In the genomic region with DNA sequence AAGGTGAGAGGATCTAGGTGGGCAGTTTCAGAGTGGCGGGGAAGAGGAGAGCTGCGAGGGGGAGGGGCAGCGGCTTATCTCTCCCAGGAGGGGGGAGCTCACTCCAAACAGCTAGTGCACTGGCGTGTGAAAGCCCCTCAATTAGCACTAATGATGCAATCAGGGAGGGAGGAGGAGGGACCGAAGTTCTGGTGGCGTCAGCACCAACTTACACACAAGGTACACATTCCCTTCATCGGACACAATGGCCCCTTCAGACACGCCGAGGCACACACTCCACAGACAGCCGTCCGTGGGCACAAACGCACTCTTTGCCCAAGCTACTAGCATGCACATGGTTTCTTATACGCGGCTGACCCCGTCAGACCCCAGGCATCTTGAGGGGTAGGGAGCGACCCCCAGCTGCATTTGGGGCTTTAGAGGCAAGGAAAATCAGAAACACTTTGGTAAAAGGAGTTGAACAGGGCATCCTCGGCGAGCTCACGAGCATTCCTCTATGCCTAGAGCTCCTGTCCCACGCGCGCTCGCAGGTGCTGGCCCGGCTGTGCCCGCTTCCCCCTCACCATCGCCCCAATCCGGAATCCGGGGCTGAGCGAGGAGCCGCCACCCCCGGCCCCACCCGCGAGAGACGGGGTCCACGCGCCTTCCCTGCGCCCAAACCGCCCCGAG, we compare ENCODE assay signal across 1 cellular context.
A peak's percentile ranks its signal among the peaks of the same experiment; 100 is the strongest.
TF ChIP-seq lines count a peak whose summit lies in the region.

No MANE protein-coding gene starts in this region.

TF ChIP-seq in HepG2, 621 proteins besides CTCF, POLR2A, EP300 and RAD21 (continued from another document and continues in another):
- TF ChIP-seq ZSCAN12 (CRISPR knock-in tag; IDR thresholded peaks at IDR 0.05) (no peak), ZNF83 (CRISPR knock-in tag; IDR thresholded peaks at IDR 0.05; ENCODE audit: borderline replicate concordance) (no peak), ZNF891 (CRISPR knock-in tag; IDR thresholded peaks at IDR 0.05) (no peak), PRPF4 (IDR thresholded peaks at IDR 0.05; ENCODE audit: low read depth, low read length, poor library complexity, severe bottlenecking) (no peak), THAP11 (CRISPR knock-in tag; IDR thresholded peaks at IDR 0.05) (peak; percentile 70), ZBTB20 (CRISPR knock-in tag; IDR thresholded peaks at IDR 0.05; ENCODE audit: borderline replicate concordance, low read depth) (no peak), ZNF562 (CRISPR knock-in tag; IDR thresholded peaks at IDR 0.05; ENCODE audit: borderline replicate concordance) (no peak), SMAD9 (CRISPR knock-in tag; IDR thresholded peaks at IDR 0.05) (no peak), REPIN1 (CRISPR knock-in tag; IDR thresholded peaks at IDR 0.05; ENCODE audit: borderline replicate concordance, low read depth) (peak; percentile 63), TBX2 (CRISPR knock-in tag; IDR thresholded peaks at IDR 0.05; ENCODE audit: borderline replicate concordance) (peak; percentile 74), ZNF451 (CRISPR knock-in tag; IDR thresholded peaks at IDR 0.05) (no peak), JDP2 (CRISPR knock-in tag; IDR thresholded peaks at IDR 0.05; ENCODE audit: borderline replicate concordance) (no peak), ZNF274 (CRISPR knock-in tag; IDR thresholded peaks at IDR 0.05) (no peak), SOX5 (CRISPR knock-in tag; IDR thresholded peaks at IDR 0.05; ENCODE audit: borderline replicate concordance) (peak; percentile 56; the same call in 1 of the 2 replicates), CAMTA2 (CRISPR knock-in tag; IDR thresholded peaks at IDR 0.05; ENCODE audit: borderline replicate concordance) (no peak), ZNF362 (CRISPR knock-in tag; IDR thresholded peaks at IDR 0.05; ENCODE audit: borderline replicate concordance) (no peak), AGO1 (IDR thresholded peaks at IDR 0.05; ENCODE audit: low read depth, low read length, poor library complexity, severe bottlenecking) (no peak), THRA (CRISPR knock-in tag; IDR thresholded peaks at IDR 0.05; ENCODE audit: borderline replicate concordance) (0 out of 2 replicates have a peak, but pooled peaks have one; percentile 14), MIER2 (CRISPR knock-in tag; IDR thresholded peaks at IDR 0.05) (no peak), ELF4 (CRISPR knock-in tag; IDR thresholded peaks at IDR 0.05; ENCODE audit: borderline replicate concordance) (no peak), FOXA1 (IDR thresholded peaks at IDR 0.05) (no peak), FOXA1 (CRISPR knock-in tag; IDR thresholded peaks at IDR 0.05) (peak; percentile 57), ZNF614 (CRISPR knock-in tag; IDR thresholded peaks at IDR 0.05; ENCODE audit: borderline replicate concordance) (0 out of 2 replicates have a peak, but pooled peaks have one; percentile 58), ZNF326 (CRISPR knock-in tag; IDR thresholded peaks at IDR 0.05; ENCODE audit: borderline replicate concordance) (no peak), ZFP1 (CRISPR knock-in tag; IDR thresholded peaks at IDR 0.05) (no peak), CBX1 (IDR thresholded peaks at IDR 0.05; ENCODE audit: low read depth) (no peak), MTF2 (CRISPR knock-in tag; IDR thresholded peaks at IDR 0.05; ENCODE audit: borderline replicate concordance) (0 out of 2 replicates have a peak, but pooled peaks have one; percentile 24), ZNF253 (CRISPR knock-in tag; IDR thresholded peaks at IDR 0.05; ENCODE audit: borderline replicate concordance) (peak; percentile 64; the same call in 1 of the 2 replicates), MEF2D (CRISPR knock-in tag; IDR thresholded peaks at IDR 0.05) (no peak), HNF4A (CRISPR knock-in tag; IDR thresholded peaks at IDR 0.05) (peak; percentile 58), SOX6 (IDR thresholded peaks at IDR 0.05) (no peak), SOX6 (CRISPR knock-in tag; IDR thresholded peaks at IDR 0.05) (peak; percentile 69), PRMT3 (CRISPR knock-in tag; IDR thresholded peaks at IDR 0.05; ENCODE audit: borderline replicate concordance, low read depth) (no peak), RFXAP (CRISPR knock-in tag; IDR thresholded peaks at IDR 0.05; ENCODE audit: borderline replicate concordance) (no peak), IRF1 (CRISPR knock-in tag; IDR thresholded peaks at IDR 0.05; ENCODE audit: low read depth) (no peak), KDM3A (CRISPR knock-in tag; IDR thresholded peaks at IDR 0.05; ENCODE audit: low read depth) (no peak), TFE3 (CRISPR knock-in tag; IDR thresholded peaks at IDR 0.05) (no peak), XBP1 (CRISPR knock-in tag; IDR thresholded peaks at IDR 0.05) (no peak)
- TF ChIP-seq, protein P1, sequence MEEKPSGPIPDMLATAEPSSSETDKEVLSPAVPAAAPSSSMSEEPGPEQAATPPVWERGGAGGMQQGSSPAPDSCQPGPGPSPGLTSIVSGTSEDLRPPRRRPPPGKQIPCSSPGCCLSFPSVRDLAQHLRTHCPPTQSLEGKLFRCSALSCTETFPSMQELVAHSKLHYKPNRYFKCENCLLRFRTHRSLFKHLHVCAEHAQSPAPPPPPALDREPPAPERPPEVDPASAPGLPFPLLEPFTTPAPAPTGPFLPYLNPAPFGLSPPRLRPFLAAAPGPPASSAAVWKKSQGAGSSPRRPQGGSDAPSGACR (CRISPR knock-in tag; IDR thresholded peaks at IDR 0.05): 0 out of 2 replicates have a peak, but pooled peaks have one; percentile 54
- TF ChIP-seq, protein P2, sequence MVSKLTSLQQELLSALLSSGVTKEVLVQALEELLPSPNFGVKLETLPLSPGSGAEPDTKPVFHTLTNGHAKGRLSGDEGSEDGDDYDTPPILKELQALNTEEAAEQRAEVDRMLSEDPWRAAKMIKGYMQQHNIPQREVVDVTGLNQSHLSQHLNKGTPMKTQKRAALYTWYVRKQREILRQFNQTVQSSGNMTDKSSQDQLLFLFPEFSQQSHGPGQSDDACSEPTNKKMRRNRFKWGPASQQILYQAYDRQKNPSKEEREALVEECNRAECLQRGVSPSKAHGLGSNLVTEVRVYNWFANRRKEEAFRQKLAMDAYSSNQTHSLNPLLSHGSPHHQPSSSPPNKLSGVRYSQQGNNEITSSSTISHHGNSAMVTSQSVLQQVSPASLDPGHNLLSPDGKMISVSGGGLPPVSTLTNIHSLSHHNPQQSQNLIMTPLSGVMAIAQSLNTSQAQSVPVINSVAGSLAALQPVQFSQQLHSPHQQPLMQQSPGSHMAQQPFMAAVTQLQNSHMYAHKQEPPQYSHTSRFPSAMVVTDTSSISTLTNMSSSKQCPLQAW (CRISPR knock-in tag; IDR thresholded peaks at IDR 0.05): 0 out of 2 replicates have a peak, but pooled peaks have one; percentile 17
- TF ChIP-seq, protein P3, sequence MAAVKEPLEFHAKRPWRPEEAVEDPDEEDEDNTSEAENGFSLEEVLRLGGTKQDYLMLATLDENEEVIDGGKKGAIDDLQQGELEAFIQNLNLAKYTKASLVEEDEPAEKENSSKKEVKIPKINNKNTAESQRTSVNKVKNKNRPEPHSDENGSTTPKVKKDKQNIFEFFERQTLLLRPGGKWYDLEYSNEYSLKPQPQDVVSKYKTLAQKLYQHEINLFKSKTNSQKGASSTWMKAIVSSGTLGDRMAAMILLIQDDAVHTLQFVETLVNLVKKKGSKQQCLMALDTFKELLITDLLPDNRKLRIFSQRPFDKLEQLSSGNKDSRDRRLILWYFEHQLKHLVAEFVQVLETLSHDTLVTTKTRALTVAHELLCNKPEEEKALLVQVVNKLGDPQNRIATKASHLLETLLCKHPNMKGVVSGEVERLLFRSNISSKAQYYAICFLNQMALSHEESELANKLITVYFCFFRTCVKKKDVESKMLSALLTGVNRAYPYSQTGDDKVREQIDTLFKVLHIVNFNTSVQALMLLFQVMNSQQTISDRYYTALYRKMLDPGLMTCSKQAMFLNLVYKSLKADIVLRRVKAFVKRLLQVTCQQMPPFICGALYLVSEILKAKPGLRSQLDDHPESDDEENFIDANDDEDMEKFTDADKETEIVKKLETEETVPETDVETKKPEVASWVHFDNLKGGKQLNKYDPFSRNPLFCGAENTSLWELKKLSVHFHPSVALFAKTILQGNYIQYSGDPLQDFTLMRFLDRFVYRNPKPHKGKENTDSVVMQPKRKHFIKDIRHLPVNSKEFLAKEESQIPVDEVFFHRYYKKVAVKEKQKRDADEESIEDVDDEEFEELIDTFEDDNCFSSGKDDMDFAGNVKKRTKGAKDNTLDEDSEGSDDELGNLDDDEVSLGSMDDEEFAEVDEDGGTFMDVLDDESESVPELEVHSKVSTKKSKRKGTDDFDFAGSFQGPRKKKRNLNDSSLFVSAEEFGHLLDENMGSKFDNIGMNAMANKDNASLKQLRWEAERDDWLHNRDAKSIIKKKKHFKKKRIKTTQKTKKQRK (IDR thresholded peaks at IDR 0.05; ENCODE audit: low read length): no peak
- TF ChIP-seq, protein P4, sequence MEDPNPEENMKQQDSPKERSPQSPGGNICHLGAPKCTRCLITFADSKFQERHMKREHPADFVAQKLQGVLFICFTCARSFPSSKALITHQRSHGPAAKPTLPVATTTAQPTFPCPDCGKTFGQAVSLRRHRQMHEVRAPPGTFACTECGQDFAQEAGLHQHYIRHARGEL (CRISPR knock-in tag; IDR thresholded peaks at IDR 0.05): no peak
- TF ChIP-seq, protein P5, sequence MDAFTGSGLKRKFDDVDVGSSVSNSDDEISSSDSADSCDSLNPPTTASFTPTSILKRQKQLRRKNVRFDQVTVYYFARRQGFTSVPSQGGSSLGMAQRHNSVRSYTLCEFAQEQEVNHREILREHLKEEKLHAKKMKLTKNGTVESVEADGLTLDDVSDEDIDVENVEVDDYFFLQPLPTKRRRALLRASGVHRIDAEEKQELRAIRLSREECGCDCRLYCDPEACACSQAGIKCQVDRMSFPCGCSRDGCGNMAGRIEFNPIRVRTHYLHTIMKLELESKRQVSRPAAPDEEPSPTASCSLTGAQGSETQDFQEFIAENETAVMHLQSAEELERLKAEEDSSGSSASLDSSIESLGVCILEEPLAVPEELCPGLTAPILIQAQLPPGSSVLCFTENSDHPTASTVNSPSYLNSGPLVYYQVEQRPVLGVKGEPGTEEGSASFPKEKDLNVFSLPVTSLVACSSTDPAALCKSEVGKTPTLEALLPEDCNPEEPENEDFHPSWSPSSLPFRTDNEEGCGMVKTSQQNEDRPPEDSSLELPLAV (CRISPR knock-in tag; conservative IDR thresholded peaks at IDR 0.05; ENCODE audit: low read depth): no peak
- TF ChIP-seq, protein P6, sequence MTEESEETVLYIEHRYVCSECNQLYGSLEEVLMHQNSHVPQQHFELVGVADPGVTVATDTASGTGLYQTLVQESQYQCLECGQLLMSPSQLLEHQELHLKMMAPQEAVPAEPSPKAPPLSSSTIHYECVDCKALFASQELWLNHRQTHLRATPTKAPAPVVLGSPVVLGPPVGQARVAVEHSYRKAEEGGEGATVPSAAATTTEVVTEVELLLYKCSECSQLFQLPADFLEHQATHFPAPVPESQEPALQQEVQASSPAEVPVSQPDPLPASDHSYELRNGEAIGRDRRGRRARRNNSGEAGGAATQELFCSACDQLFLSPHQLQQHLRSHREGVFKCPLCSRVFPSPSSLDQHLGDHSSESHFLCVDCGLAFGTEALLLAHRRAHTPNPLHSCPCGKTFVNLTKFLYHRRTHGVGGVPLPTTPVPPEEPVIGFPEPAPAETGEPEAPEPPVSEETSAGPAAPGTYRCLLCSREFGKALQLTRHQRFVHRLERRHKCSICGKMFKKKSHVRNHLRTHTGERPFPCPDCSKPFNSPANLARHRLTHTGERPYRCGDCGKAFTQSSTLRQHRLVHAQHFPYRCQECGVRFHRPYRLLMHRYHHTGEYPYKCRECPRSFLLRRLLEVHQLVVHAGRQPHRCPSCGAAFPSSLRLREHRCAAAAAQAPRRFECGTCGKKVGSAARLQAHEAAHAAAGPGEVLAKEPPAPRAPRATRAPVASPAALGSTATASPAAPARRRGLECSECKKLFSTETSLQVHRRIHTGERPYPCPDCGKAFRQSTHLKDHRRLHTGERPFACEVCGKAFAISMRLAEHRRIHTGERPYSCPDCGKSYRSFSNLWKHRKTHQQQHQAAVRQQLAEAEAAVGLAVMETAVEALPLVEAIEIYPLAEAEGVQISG (CRISPR knock-in tag; IDR thresholded peaks at IDR 0.05): 0 out of 2 replicates have a peak, but pooled peaks have one; percentile 13
- TF ChIP-seq, protein P7, sequence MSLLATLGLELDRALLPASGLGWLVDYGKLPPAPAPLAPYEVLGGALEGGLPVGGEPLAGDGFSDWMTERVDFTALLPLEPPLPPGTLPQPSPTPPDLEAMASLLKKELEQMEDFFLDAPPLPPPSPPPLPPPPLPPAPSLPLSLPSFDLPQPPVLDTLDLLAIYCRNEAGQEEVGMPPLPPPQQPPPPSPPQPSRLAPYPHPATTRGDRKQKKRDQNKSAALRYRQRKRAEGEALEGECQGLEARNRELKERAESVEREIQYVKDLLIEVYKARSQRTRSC (CRISPR knock-in tag; IDR thresholded peaks at IDR 0.05; ENCODE audit: low read depth): no peak
